Comparison of ENCODE assay signal across 10 cellular contexts in the genomic region with DNA sequence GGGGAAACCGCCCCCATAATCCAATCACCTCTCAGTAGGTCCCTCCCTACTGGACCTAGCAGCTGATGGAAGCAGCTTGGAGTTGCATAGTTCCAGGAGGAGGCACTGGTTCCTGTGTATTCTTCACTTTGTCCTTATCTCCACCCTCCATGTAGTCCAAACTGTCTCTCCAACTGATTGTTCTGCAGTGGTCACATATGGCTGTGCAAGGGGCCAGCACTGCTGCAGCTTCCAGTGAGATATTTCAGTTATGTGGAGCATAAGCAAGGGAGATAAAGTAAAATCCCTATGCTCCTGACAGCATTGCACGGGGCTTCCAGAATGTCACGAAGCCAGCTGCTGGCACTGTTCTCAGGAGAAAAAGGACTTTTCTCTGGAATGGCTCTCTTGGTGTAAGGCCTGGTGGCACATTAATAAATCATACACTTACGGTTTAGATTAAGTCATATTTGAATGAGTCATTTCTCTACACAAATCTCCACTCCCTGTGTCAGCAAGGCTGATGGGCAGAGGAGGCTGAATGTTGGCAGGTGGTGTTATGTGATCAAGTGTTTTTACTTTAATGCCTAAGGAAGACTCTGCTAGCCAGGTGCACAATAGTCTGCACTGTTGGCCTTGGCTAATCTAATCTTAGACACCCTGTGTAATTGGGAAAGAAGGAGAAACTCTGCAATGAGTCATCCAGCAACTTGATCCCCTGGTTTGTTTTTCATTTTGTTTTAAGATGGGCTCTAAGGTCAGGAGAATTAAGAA.
A peak's percentile ranks its signal among the peaks of the same experiment; 100 is the strongest.
DNase-seq lines count a peak whose midpoint lies in the region; ATAC-seq and TF ChIP-seq lines count a peak whose summit lies in the region.
"Had no signal": no experiment of that assay in that cellular context is flagged by ENCODE, and none has a peak within 500 bp of the region (broad histone marks: within the 10 kb centered on the region; RNA-seq: fewer than 3 reads in every experiment).

No MANE protein-coding gene starts in this region.

- no peaks in the 10 kb centered on the region for H3K36me3 ChIP-seq in MM.1S (replicated peaks; ENCODE audit: insufficient read depth, low read length)

- POLR2A ChIA-PET in HEK293T (lab: Yijun Ruan, JAX) = no interaction called here

- H3K4me3 ChIP-seq in fibroblast of the aortic adventitia (ENCODE audit: low read depth, low read length) = no peak overlapping the region
- no peak overlapping the region for H3K4me3 ChIP-seq in MM.1S (ENCODE audit: low read length)

- DNase-seq in HEK293T (ENCODE audit: extremely low spot score) = no peak
- peak; percentile 67 for DNase-seq in RKO (ENCODE audit: low spot score)
- peak; percentile 49 for DNase-seq in fibroblast of the aortic adventitia (ENCODE audit: low read depth)
- DNase-seq in renal cortical epithelial cell (ENCODE audit: low read depth) = peak; percentile 43
- no peak for DNase-seq in MM.1S
- DNase-seq in activated CD4-positive, alpha-beta T cell treated with anti-CD3 and anti-CD28 coated beads, Interleukin-2, amount 10 ng/mL, durations not matched to agents 24 days and 14 days = no peak
- DNase-seq: activated effector memory CD4-positive, alpha-beta T cell treated with Interleukin-2 at 50 U/mL for 16 hours; KG1 had no signal

- H3K4me1 Mint-ChIP-seq in activated CD4-positive, alpha-beta T cell treated with anti-CD3 and anti-CD28 coated beads, Interleukin-2, amount 10 ng/mL, durations not matched to agents 24 days and 14 days = no peaks in the 10 kb centered on the region

- H3K4me1 ChIP-seq in MM.1S (ENCODE audit: low read length) = no peaks in the 10 kb centered on the region

- no peak overlapping the region for H3K27ac Mint-ChIP-seq in activated CD4-positive, alpha-beta T cell treated with anti-CD3 and anti-CD28 coated beads, Interleukin-2, amount 10 ng/mL, durations not matched to agents 24 days and 14 days

- no peak overlapping the region for H3K4me3 Mint-ChIP-seq in activated CD4-positive, alpha-beta T cell treated with anti-CD3 and anti-CD28 coated beads, Interleukin-2, amount 10 ng/mL, durations not matched to agents 24 days and 14 days

- H3K27ac ChIP-seq in MM.1S (ENCODE audit: low read length) = no peak overlapping the region

- H3K27me3 Mint-ChIP-seq in activated CD4-positive, alpha-beta T cell treated with anti-CD3 and anti-CD28 coated beads, Interleukin-2, amount 10 ng/mL, durations not matched to agents 24 days and 14 days = peaks cover 2% of the 10 kb centered on the region

- ATAC-seq in GM19455 (IDR thresholded peaks at IDR 0.05; ENCODE audit: unreplicated experiment) (no peak), GM18498 (IDR thresholded peaks at IDR 0.05; ENCODE audit: unreplicated experiment) (no peak)

- H3K36me3 Mint-ChIP-seq in activated CD4-positive, alpha-beta T cell treated with anti-CD3 and anti-CD28 coated beads, Interleukin-2, amount 10 ng/mL, durations not matched to agents 24 days and 14 days (ENCODE audit: low read depth) = no peaks in the 10 kb centered on the region

- no peaks in the 10 kb centered on the region for H4K20me1 ChIP-seq in MM.1S (ENCODE audit: insufficient read depth, low read length)

- no peaks in the 10 kb centered on the region for H3F3A ChIP-seq in MM.1S (ENCODE audit: insufficient read depth, low read length)

- H3K9me2 ChIP-seq in MM.1S (replicated peaks; ENCODE audit: insufficient read depth, low read length) = no peaks in the 10 kb centered on the region

- no peak for TF ChIP-seq CTCF in fibroblast of the aortic adventitia (IDR thresholded peaks at IDR 0.05; ENCODE audit: insufficient read depth, low read length)
- TF ChIP-seq CTCF in MM.1S (IDR thresholded peaks at IDR 0.05; ENCODE audit: low read length) = no peak

- CTCF ChIA-PET in HEK293T (lab: Yijun Ruan, JAX) = interaction anchor here (0.6 kb wide), 1 partner anchor 361 kb away, joined by 4 read pairs; no protein-coding TSS in a partner anchor

- no peak overlapping the region for H3K4me2 ChIP-seq in MM.1S (ENCODE audit: low read depth, low read length)

- H3K9me3 ChIP-seq in MM.1S (replicated peaks; ENCODE audit: insufficient read depth, low read length) = no peaks in the 10 kb centered on the region

- H3K9ac ChIP-seq in MM.1S (ENCODE audit: low read length) = no peak overlapping the region

- no peaks in the 10 kb centered on the region for H3K79me2 ChIP-seq in MM.1S (ENCODE audit: low read length)

- intact Hi-C loops in activated CD4-positive, alpha-beta T cell treated with anti-CD3 and anti-CD28 coated beads, Interleukin-2, amount 10 ng/mL, durations not matched to agents 24 days and 14 days (cut with micrococcal nuclease) = no loop called here

- H3K27me3 ChIP-seq in MM.1S (replicated peaks; ENCODE audit: insufficient read depth, low read length) = no peaks in the 10 kb centered on the region

- H2AFZ ChIP-seq in MM.1S (ENCODE audit: low read length) = no peak overlapping the region

- no peaks in the 10 kb centered on the region for H3K9me3 Mint-ChIP-seq in activated CD4-positive, alpha-beta T cell treated with anti-CD3 and anti-CD28 coated beads, Interleukin-2, amount 10 ng/mL, durations not matched to agents 24 days and 14 days

TF ChIP-seq in HEK293T, 16 proteins besides CTCF, POLR2A, EP300 and RAD21:
- TF ChIP-seq CTBP1 (IDR thresholded peaks at IDR 0.05; ENCODE audit: borderline replicate concordance) = no peak
- peak; percentile 80 for TF ChIP-seq PKNOX1 (IDR thresholded peaks at IDR 0.05)

Comparison
In these comparisons a context has a peak if more than half of its experiments do, and no peak if none do; other contexts are left out.
1. DNase-seq: peak in RKO (single experiment), fibroblast of the aortic adventitia (single experiment) and renal cortical epithelial cell (single experiment); none in HEK293T (single experiment), MM.1S (single experiment) and activated CD4-positive, alpha-beta T cell treated with anti-CD3 and anti-CD28 coated beads, Interleukin-2, amount 10 ng/mL, durations not matched to agents 24 days and 14 days (single experiment).